ENCODE assay signal across 12 cellular contexts in genomic region chr9:111983484-111983908, GRCh38.
DNase-seq lines count a peak whose midpoint lies in the region; ATAC-seq and TF ChIP-seq lines count a peak whose summit lies in the region.
"Had no signal": no experiment of that assay in that cellular context is flagged by ENCODE, and none has a peak within 500 bp of the region (broad histone marks: within the 10 kb centered on the region; RNA-seq: fewer than 3 reads in every experiment).

No MANE protein-coding gene starts in this region.

- peaks cover 39 to 46% (median 43%) of the 10 kb centered on the region in 3 donors for H3K4me1 Mint-ChIP-seq in CD8-positive, alpha-beta memory T cell

- no peak overlapping the region for H3K27ac ChIP-seq in CD8-positive, alpha-beta memory T cell (ENCODE audit: low read depth, low read length)
- H3K27ac ChIP-seq: C4-2B, heart left ventricle, thoracic aorta had no signal

- CTCF ChIA-PET in CD8-positive, alpha-beta memory T cell (lab: Charles Lee), result no interaction called here

- H3K27me3 ChIP-seq in CD8-positive, alpha-beta memory T cell (ENCODE audit: insufficient read depth, low read length, poor library complexity, severe bottlenecking), result no peaks in the 10 kb centered on the region
- H3K27me3 ChIP-seq: heart left ventricle had no signal

- H3K36me3 Mint-ChIP-seq in CD8-positive, alpha-beta memory T cell, result no peaks in the 10 kb centered on the region

- H3K4me1 ChIP-seq in CD8-positive, alpha-beta memory T cell (ENCODE audit: insufficient read depth, low read length), result peaks cover 20% of the 10 kb centered on the region

- no peak for DNase-seq in CD8-positive, alpha-beta memory T cell
- DNase-seq in RPMI8226 (peak; percentile 33), lower leg skin (ENCODE audit: low spot score in 2 of 2) (no peak), T1000 (lab: John Stamatoyannopoulos, UW) (no peak), amniotic stem cell (lab: John Stamatoyannopoulos, UW) (no peak)
- DNase-seq in stimulated activated CD4-positive, alpha-beta T cell treated with anti-CD3 and anti-CD28 coated beads, Interleukin-15, amount 100 ng/mL, for 24 hours, result no peak
- DNase-seq: heart left ventricle, T-helper 9 cell had no signal

- H3K36me3 ChIP-seq in CD8-positive, alpha-beta memory T cell (ENCODE audit: insufficient read depth, low read length), result no peaks in the 10 kb centered on the region
- H3K36me3 ChIP-seq: heart left ventricle, thoracic aorta had no signal

- peak overlapping the region in 5 of 8 donors; percentile 24 to 83 (median 71) for H3K27ac Mint-ChIP-seq in CD8-positive, alpha-beta memory T cell

- H3K4me3 Mint-ChIP-seq in CD8-positive, alpha-beta memory T cell, result peak overlapping the region in 3 of 7 donors; percentile 42 to 67 (median 47)

- no peak for TF ChIP-seq CTCF in lower leg skin (IDR thresholded peaks at IDR 0.05)

- 80 to 82% methylated on average over 2 of the region's 2 CpGs for WGBS in lower leg skin, 2 donors

- H3K4me3 ChIP-seq in CD8-positive, alpha-beta memory T cell (ENCODE audit: low read length), result no peak overlapping the region
- H3K4me3 ChIP-seq in lower leg skin (ENCODE audit: low read depth, poor library complexity, severe bottlenecking), result no peak overlapping the region
- H3K4me3 ChIP-seq: heart left ventricle, thoracic aorta had no signal

- TF ChIP-seq POLR2A in lower leg skin (IDR thresholded peaks at IDR 0.05), result no peak

- no peaks in the 10 kb centered on the region for H3K9me3 Mint-ChIP-seq in CD8-positive, alpha-beta memory T cell

- POLR2A ChIA-PET in CD8-positive, alpha-beta memory T cell (lab: Charles Lee), result no interaction called here

- ATAC-seq in GM19324 (IDR thresholded peaks at IDR 0.05; ENCODE audit: low FRiP score, unreplicated experiment) (peak; percentile 65), HG03025 (IDR thresholded peaks at IDR 0.05; ENCODE audit: low FRiP score, unreplicated experiment) (peak; percentile 58)

- no peaks in the 10 kb centered on the region for H3K9me3 ChIP-seq in CD8-positive, alpha-beta memory T cell (ENCODE audit: low read length)
- H3K9me3 ChIP-seq: heart left ventricle, thoracic aorta had no signal

- H3K27me3 Mint-ChIP-seq in CD8-positive, alpha-beta memory T cell, result no peaks in the 10 kb centered on the region

- intact Hi-C loops in lower leg skin (cut with DNase I; ENCODE audit: low total_unique reads), result no loop called here
